ENCODE assay signal across 21 cellular contexts in the genomic region with DNA sequence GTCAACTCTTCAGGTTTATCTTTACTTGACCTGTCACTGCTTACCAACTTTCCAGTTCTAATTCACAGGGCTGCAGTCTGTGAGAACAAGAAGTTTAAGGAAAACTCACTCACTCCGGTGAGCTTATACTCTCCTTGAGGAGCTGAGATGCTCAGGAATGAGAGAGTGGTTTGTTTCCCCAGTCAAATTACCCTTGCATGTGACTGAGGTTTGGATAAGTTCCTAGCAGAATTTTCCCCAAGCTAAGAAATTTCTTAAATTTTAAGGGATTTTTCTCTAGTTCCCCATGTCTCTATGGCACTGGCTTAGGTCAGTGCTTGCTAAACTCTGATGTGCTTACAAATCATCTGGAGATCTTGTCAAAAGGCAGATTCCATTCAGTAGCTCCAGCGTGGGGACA. TPM values are rescaled to one million over a fixed set of nuclear protein-coding genes. Genes with fewer than 3 reads are reported as not detected.
DNase-seq lines count a peak whose midpoint lies in the region; ATAC-seq and TF ChIP-seq lines count a peak whose summit lies in the region.
"Had no signal": no experiment of that assay in that cellular context is flagged by ENCODE, and none has a peak within 500 bp of the region (broad histone marks: within the 10 kb centered on the region; RNA-seq: fewer than 3 reads in every experiment).

No MANE protein-coding gene starts in this region.

- peak; percentile 58 for DNase-seq in AG10803 (ENCODE audit: low read depth)
- DNase-seq in GM04503 (ENCODE audit: low read depth), result peak; percentile 33
- peak; percentile 9 for DNase-seq in myocyte (ENCODE audit: low read depth)
- no peak for DNase-seq in suprapubic skin (ENCODE audit: low spot score in 2 of 2)
- DNase-seq in GM20000 (ENCODE audit: low spot score), result no peak
- DNase-seq: 8988T; AML-193; Caco-2; CD4-positive, alpha-beta T cell; DMS153; DMS79; GF-D8; Kasumi-1; KG1 had no signal

- TF ChIP-seq CTCF in AG10803 (conservative IDR thresholded peaks at IDR 0.05; ENCODE audit: low read length) (no peak), suprapubic skin (IDR thresholded peaks at IDR 0.05) (no peak), GM20000 (IDR thresholded peaks at IDR 0.05; ENCODE audit: extremely low read depth, missing control alignments) (no peak)

- H3K4me1 ChIP-seq in suprapubic skin, result no peaks in the 10 kb centered on the region
- H3K4me1 ChIP-seq: Caco-2, HAP-1 had no signal

- H3K9me3 ChIP-seq in suprapubic skin, result no peaks in the 10 kb centered on the region
- H3K9me3 ChIP-seq: Caco-2, HAP-1 had no signal

- WGBS in suprapubic skin, result 37% methylated on average over 2 of the region's 2 CpGs

- no peak for TF ChIP-seq POLR2A in suprapubic skin (IDR thresholded peaks at IDR 0.05)

- no peak for TF ChIP-seq EP300 in suprapubic skin (IDR thresholded peaks at IDR 0.05)

- H3K4me3 ChIP-seq in AG10803 (ENCODE audit: low read length) (no peak overlapping the region), suprapubic skin (no peak overlapping the region)
- H3K4me3 ChIP-seq: GM23248, HAP-1 had no signal

- peak overlapping the region; percentile 14 for H3K27ac ChIP-seq in suprapubic skin
- H3K27ac ChIP-seq: C4-2B, GM23248 had no signal

- no peak for ATAC-seq in HG02973 (IDR thresholded peaks at IDR 0.05; ENCODE audit: unreplicated experiment)
- ATAC-seq in GM21717 (IDR thresholded peaks at IDR 0.05; ENCODE audit: unreplicated experiment), result no peak
- ATAC-seq in HG03469 (IDR thresholded peaks at IDR 0.05; ENCODE audit: unreplicated experiment), result no peak

- no peaks in the 10 kb centered on the region for H3K27me3 ChIP-seq in suprapubic skin

- no peaks in the 10 kb centered on the region for H3K36me3 ChIP-seq in suprapubic skin
- H3K36me3 ChIP-seq: HAP-1 had no signal

RNA-seq across cellular contexts. Expression of a gene that starts 12.8 kb away (rescaled TPM):
- 1.7 and 2.1 TPM in 2 replicates for total RNA-seq in myocyte
- 0.68 TPM for polyA plus RNA-seq in myocyte (2012)
- total RNA-seq in suprapubic skin, result 1 to 10 TPM; 1.9 to 3.2 (median 2.5) TPM
- total RNA-seq: Caco-2; CD4-positive, alpha-beta T cell had no signal
- polyA plus RNA-seq: AG04450 had no signal

Comparison
In these comparisons a context has a peak if more than half of its experiments do, and no peak if none do; other contexts are left out.
1. DNase-seq: peak in AG10803 (single experiment), GM04503 (single experiment) and myocyte (single experiment); none in suprapubic skin (0 of 2) and GM20000 (single experiment).